ENCODE assay signal across 15 cellular contexts in the genomic region with DNA sequence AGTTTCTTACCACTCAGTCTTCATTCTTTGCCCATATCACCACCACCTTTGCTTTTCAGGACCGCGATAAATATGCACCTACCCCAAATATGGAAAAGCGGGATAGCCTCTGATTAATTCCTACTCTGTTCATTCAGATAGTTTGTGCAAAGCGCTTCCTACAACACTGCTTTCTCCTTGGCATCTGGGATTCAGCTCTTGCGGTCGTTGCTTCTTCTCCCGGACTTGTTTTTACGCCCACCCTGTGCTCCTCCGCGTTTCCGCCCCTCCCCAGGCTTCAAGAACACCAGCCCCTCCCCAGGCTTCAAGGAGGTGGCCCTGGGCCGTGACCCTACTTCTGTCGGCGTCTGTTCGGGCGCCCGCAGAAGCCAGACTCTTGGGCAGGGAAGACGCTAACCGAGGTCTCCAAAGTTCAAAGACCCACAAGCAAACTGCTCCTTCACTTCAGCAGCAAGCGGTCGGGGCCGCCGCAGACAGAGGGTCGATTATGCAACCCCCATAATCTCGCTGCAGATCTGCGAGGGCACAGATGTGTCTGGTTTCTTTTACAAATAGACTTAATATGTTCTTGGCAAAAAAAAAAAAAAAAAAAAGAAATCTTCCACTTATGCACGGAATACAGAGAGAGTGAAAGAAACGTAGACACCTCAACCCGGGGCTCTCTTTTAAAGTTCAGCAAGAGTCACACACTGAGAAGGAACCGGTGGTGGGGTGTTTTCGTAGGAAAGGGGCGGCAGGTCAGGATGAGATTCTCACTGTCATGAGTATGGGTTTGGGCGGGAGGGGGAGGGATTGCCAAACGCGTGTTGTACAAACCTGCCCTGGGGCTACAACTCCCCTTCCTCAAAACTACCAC. TPM values are rescaled to one million over a fixed set of nuclear protein-coding genes. Genes with fewer than 3 reads are reported as not detected.
DNase-seq lines count a peak whose midpoint lies in the region; FAIRE-seq and TF ChIP-seq lines count a peak whose summit lies in the region.
"Had no signal": no experiment of that assay in that cellular context is flagged by ENCODE, and none has a peak within 500 bp of the region (broad histone marks: within the 10 kb centered on the region; RNA-seq: fewer than 3 reads in every experiment).

No MANE protein-coding gene starts in this region.

- H3K4me1 Mint-ChIP-seq in activated CD4-positive, alpha-beta T cell treated with anti-CD3 and anti-CD28 coated beads, Interleukin-2, amount 10 ng/mL, durations not matched to agents 24 days and 14 days: peaks cover 19% of the 10 kb centered on the region
- H3K4me1 Mint-ChIP-seq in glutamatergic neuron (ENCODE audit: low read depth, unreplicated experiment): peaks cover 13% of the 10 kb centered on the region

- no peak overlapping the region for H3K4me3 Mint-ChIP-seq in activated CD4-positive, alpha-beta T cell treated with anti-CD3 and anti-CD28 coated beads, Interleukin-2, amount 10 ng/mL, durations not matched to agents 24 days and 14 days
- peak overlapping the region; percentile 48 for H3K4me3 Mint-ChIP-seq in glutamatergic neuron (ENCODE audit: unreplicated experiment)

- H3K36me3 ChIP-seq in skeletal muscle satellite cell (ENCODE audit: insufficient read depth, low read length) (no peaks in the 10 kb centered on the region), ascending aorta (no peaks in the 10 kb centered on the region)

- H3K4me3 ChIP-seq in skeletal muscle satellite cell (ENCODE audit: low read length) (no peak overlapping the region), ascending aorta (no peak overlapping the region)

- no peak for DNase-seq in activated CD4-positive, alpha-beta T cell treated with anti-CD3 and anti-CD28 coated beads, Interleukin-2, amount 10 ng/mL, durations not matched to agents 24 days and 14 days
- DNase-seq in activated CD4-positive, alpha-beta T cell treated with anti-CD3 and anti-CD28 coated beads, Interleukin-2, amount 50 U/mL, for 48 hours: no peak
- DNase-seq in NOMO-1 treated with DMSO at 0.1 percent for 48 hours (lab: John Stamatoyannopoulos, UW; ENCODE audit: unreplicated experiment) (peak; percentile 70), glutamatergic neuron (no peak), NCI-H1048 (lab: John Stamatoyannopoulos, UW) (no peak), ascending aorta (ENCODE audit: low spot score in 2 of 2) (no peak), H54 (ENCODE audit: insufficient read length, low spot score) (no peak)
- DNase-seq: EL; Karpas-422; NCI-H2171 treated with DMSO at 0.1 percent for 48 hours; RPMI8226; stimulated activated CD4-positive, alpha-beta T cell treated with anti-CD3 and anti-CD28 coated beads, Interleukin-12 subunit alpha, Interleukin-12 subunit beta, amount 100 ng/mL, for 4 hours had no signal

- peaks cover under 1% of the 10 kb centered on the region for H3K36me3 Mint-ChIP-seq in activated CD4-positive, alpha-beta T cell treated with anti-CD3 and anti-CD28 coated beads, Interleukin-2, amount 10 ng/mL, durations not matched to agents 24 days and 14 days (ENCODE audit: low read depth)
- no peaks in the 10 kb centered on the region for H3K36me3 Mint-ChIP-seq in glutamatergic neuron (ENCODE audit: unreplicated experiment)

- no peak for TF ChIP-seq CTCF in glutamatergic neuron (IDR thresholded peaks at IDR 0.05; ENCODE audit: partially characterized antibody, unreplicated experiment)
- TF ChIP-seq CTCF in ascending aorta (IDR thresholded peaks at IDR 0.05): no peak

- peaks cover 4% of the 10 kb centered on the region for H3K4me1 ChIP-seq in skeletal muscle satellite cell (ENCODE audit: control insufficient read depth, insufficient read depth, low read length)
- peaks cover 13 to 19% of the 10 kb centered on the region in 2 donors for H3K4me1 ChIP-seq in ascending aorta

- H3K9ac ChIP-seq in skeletal muscle satellite cell (ENCODE audit: low read depth, low read length): no peak overlapping the region

- peaks cover 20% of the 10 kb centered on the region for H3K9me3 Mint-ChIP-seq in activated CD4-positive, alpha-beta T cell treated with anti-CD3 and anti-CD28 coated beads, Interleukin-2, amount 10 ng/mL, durations not matched to agents 24 days and 14 days
- H3K9me3 Mint-ChIP-seq in glutamatergic neuron (ENCODE audit: unreplicated experiment): peaks cover 20% of the 10 kb centered on the region

- H3K27ac Mint-ChIP-seq in activated CD4-positive, alpha-beta T cell treated with anti-CD3 and anti-CD28 coated beads, Interleukin-2, amount 10 ng/mL, durations not matched to agents 24 days and 14 days: peak overlapping the region; percentile 42
- no peak overlapping the region for H3K27ac Mint-ChIP-seq in glutamatergic neuron (ENCODE audit: unreplicated experiment)

- FAIRE-seq in H54 (lab: Jason Lieb, UNC): no peak
- FAIRE-seq: keratinocyte had no signal

- H3K9me3 ChIP-seq in skeletal muscle satellite cell (replicated peaks; ENCODE audit: low read length) (no peaks in the 10 kb centered on the region), ascending aorta (no peaks in the 10 kb centered on the region)

- intact Hi-C loops in activated CD4-positive, alpha-beta T cell treated with anti-CD3 and anti-CD28 coated beads, Interleukin-2, amount 10 ng/mL, durations not matched to agents 24 days and 14 days (cut with micrococcal nuclease): loop anchor here (1.0 to 10.0 kb wide), 4 partner anchors 9 to 1592 kb away; partner anchors contain the start of genes NPTX2 and TAC1
- intact Hi-C loops in ascending aorta (cut with DNase I): loop anchor here (5.0 to 10.0 kb wide), 5 partner anchors 35 to 1298 kb away; partner anchors contain the start of genes SEM1 and SLC25A13

- H3K27me3 Mint-ChIP-seq in activated CD4-positive, alpha-beta T cell treated with anti-CD3 and anti-CD28 coated beads, Interleukin-2, amount 10 ng/mL, durations not matched to agents 24 days and 14 days: peaks cover 91% of the 10 kb centered on the region
- peaks cover 61% of the 10 kb centered on the region for H3K27me3 Mint-ChIP-seq in glutamatergic neuron (ENCODE audit: unreplicated experiment)

- H3K27me3 ChIP-seq in skeletal muscle satellite cell (ENCODE audit: control insufficient read depth, insufficient read depth, low read length) (peaks cover 94% of the 10 kb centered on the region), ascending aorta (peaks cover 24% of the 10 kb centered on the region)

- no peak overlapping the region for H3K27ac ChIP-seq in ascending aorta

- peak overlapping the region; percentile 33 for H3K4me2 ChIP-seq in skeletal muscle satellite cell (ENCODE audit: low read length)

- no peak for TF ChIP-seq POLR2A in H54 (IDR thresholded peaks at IDR 0.05; ENCODE audit: low read depth, low read length)

RNA-seq across cellular contexts. Expression of gene DLX5, which starts 2.0 kb away (rescaled TPM):
- total RNA-seq in activated CD4-positive, alpha-beta T cell treated with anti-CD3 and anti-CD28 coated beads, Interleukin-2, amount 10 ng/mL, durations not matched to agents 24 days and 14 days: not detected in 2 replicates
- total RNA-seq in glutamatergic neuron (ENCODE audit: unreplicated experiment): not detected
- not detected in 2 replicates for total RNA-seq in skeletal muscle satellite cell (2012; rRNA removed)
- total RNA-seq in ascending aorta: not detected
- total RNA-seq: myocyte had no signal

RNA-seq across cellular contexts. Expression of gene DLX6, which starts 17.3 kb away (rescaled TPM):
- not detected in 2 replicates for total RNA-seq in activated CD4-positive, alpha-beta T cell treated with anti-CD3 and anti-CD28 coated beads, Interleukin-2, amount 10 ng/mL, durations not matched to agents 24 days and 14 days
- total RNA-seq in glutamatergic neuron (ENCODE audit: unreplicated experiment): not detected
- not detected in 2 replicates for total RNA-seq in skeletal muscle satellite cell (2012; rRNA removed)
- total RNA-seq in ascending aorta: not detected
